ENCODE assay signal across 24 cellular contexts in genomic region chr9:124269556-124269955, GRCh38.
"Had no signal": no experiment of that assay in that cellular context is flagged by ENCODE, and none has a peak within 500 bp of the region (broad histone marks: within the 10 kb centered on the region; RNA-seq: fewer than 3 reads in every experiment).

No MANE protein-coding gene starts in this region.

- H2AFZ ChIP-seq: neural progenitor cell, parathyroid adenoma had no signal

- H3K4me3 ChIP-seq: breast epithelium, esophagus muscularis mucosa, heart right ventricle, left ventricle myocardium inferior, neural progenitor cell, thoracic aorta had no signal

- H3K27ac Mint-ChIP-seq: activated CD4-positive, alpha-beta T cell treated with anti-CD3 and anti-CD28 coated beads, Interleukin-2, amount 10 ng/mL, durations not matched to agents 24 days and 14 days; activated CD8-positive, alpha-beta T cell treated with anti-CD3 and anti-CD28 coated beads for 36 hours; activated T-helper 2 cell treated with anti-CD3 and anti-CD28 coated beads, Interferon-gamma antibody, Interleukin-2, Interleukin-4, amounts not matched to agents 10 μg/mL and 5 μg/mL and 100 μg/mL, durations not matched to agents 14 hours and 24 hours and 36 hours; naive thymus-derived CD4-positive, alpha-beta T cell; neural progenitor cell had no signal

- ATAC-seq: activated CD8-positive, alpha-beta T cell treated with anti-CD3 and anti-CD28 coated beads for 36 hours; heart right ventricle; naive thymus-derived CD4-positive, alpha-beta T cell; sciatic nerve; stimulated activated effector memory CD8-positive, alpha-beta T cell treated with anti-CD3 and anti-CD28 coated beads, Interleukin-12 subunit alpha, Interleukin-12 subunit beta, amount 100 ng/mL, for 72 hours had no signal

- H3K27me3 ChIP-seq: breast epithelium, esophagus muscularis mucosa, heart right ventricle, neural progenitor cell had no signal

- DNase-seq: activated CD4-positive, alpha-beta T cell treated with anti-CD3 and anti-CD28 coated beads, Interleukin-2, amount 10 ng/mL, durations not matched to agents 24 days and 14 days; activated CD8-positive, alpha-beta T cell treated with anti-CD3 and anti-CD28 coated beads for 36 hours; activated naive CD4-positive, alpha-beta T cell treated with Interleukin-2 at 50 U/mL for 16 hours; activated T-cell treated with anti-CD3 and anti-CD28 coated beads, Interleukin-2, amount 50 U/mL, for 1 hour; anterior cingulate cortex; cortex of kidney; effector CD4-positive, alpha-beta T cell; heart right ventricle; immature natural killer cell; kidney glomerular epithelial cell; left ventricle myocardium inferior; mesendoderm; naive thymus-derived CD4-positive, alpha-beta T cell; stimulated activated CD4-positive, alpha-beta T cell treated with anti-CD3 and anti-CD28 coated beads, Interleukin-4, amount 100 ng/mL, for 24 hours; T-helper 1 cell; T-helper 9 cell had no signal

- H3K4me1 ChIP-seq: parathyroid adenoma had no signal

- H3K4me3 Mint-ChIP-seq: activated CD4-positive, alpha-beta T cell treated with anti-CD3 and anti-CD28 coated beads, Interleukin-2, amount 10 ng/mL, durations not matched to agents 24 days and 14 days; activated CD8-positive, alpha-beta T cell treated with anti-CD3 and anti-CD28 coated beads for 36 hours; immature natural killer cell; naive thymus-derived CD4-positive, alpha-beta T cell; neural progenitor cell; stimulated activated effector memory CD8-positive, alpha-beta T cell treated with anti-CD3 and anti-CD28 coated beads, Interleukin-12 subunit alpha, Interleukin-12 subunit beta, amount 100 ng/mL, for 72 hours had no signal

- H3K36me3 ChIP-seq: breast epithelium, left ventricle myocardium inferior, neural progenitor cell, thoracic aorta had no signal

- H3K36me3 Mint-ChIP-seq: immature natural killer cell; naive thymus-derived CD4-positive, alpha-beta T cell; neural progenitor cell had no signal

- H3K9ac ChIP-seq: neural progenitor cell, parathyroid adenoma had no signal

- H3K9me3 Mint-ChIP-seq: activated CD4-positive, alpha-beta T cell treated with anti-CD3 and anti-CD28 coated beads, Interleukin-2, amount 10 ng/mL, durations not matched to agents 24 days and 14 days; activated CD8-positive, alpha-beta T cell treated with anti-CD3 and anti-CD28 coated beads for 36 hours; activated T-helper 2 cell treated with anti-CD3 and anti-CD28 coated beads, Interferon-gamma antibody, Interleukin-2, Interleukin-4, amounts not matched to agents 10 μg/mL and 5 μg/mL and 100 μg/mL, durations not matched to agents 14 hours and 24 hours and 36 hours; immature natural killer cell; naive thymus-derived CD4-positive, alpha-beta T cell; neural progenitor cell; stimulated activated effector memory CD8-positive, alpha-beta T cell treated with anti-CD3 and anti-CD28 coated beads, Interleukin-12 subunit alpha, Interleukin-12 subunit beta, amount 100 ng/mL, for 72 hours had no signal

- H3K27ac ChIP-seq: heart right ventricle, left ventricle myocardium inferior, neural progenitor cell, parathyroid adenoma had no signal

- H3K4me2 ChIP-seq: neural progenitor cell had no signal

- H3K9me3 ChIP-seq: breast epithelium, esophagus muscularis mucosa, heart right ventricle, left ventricle myocardium inferior, thoracic aorta had no signal
